Comparison of ENCODE assay signal across 8 cellular contexts in the genomic region with DNA sequence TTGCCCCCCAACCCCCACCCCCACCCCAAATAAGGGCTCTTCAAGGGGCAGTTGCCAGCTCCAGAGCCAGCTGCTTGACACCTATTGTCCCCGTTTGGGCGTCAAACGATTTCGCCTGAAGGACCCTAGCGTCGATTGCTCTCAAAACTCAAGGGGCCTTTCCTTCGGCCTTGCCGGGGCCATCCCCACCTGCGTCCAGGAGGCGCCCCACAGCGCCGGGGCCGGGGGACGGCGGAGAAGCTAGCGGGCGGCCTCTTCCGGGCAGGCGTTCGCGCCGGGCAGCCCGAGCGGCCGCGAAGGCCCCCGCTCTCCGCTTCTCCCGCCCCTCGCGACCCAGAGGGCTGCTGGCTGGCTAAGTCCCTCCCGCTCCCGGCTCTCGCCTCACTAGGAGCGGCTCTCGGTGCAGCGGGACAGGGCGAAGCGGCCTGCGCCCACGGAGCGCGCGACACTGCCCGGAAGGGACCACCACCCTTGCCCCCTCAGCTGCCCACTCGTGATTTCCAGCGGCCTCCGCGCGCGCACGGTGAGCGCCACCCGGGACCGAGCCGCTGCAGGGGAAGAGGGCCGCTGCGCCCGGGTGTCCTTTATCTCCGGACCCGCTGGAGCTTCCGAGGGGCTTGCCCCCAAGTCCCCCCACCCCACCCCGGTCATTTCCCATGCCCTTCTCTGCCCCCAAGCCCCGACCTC.
DNase-seq lines count a peak whose midpoint lies in the region; ATAC-seq and TF ChIP-seq lines count a peak whose summit lies in the region.

TSS of gene CAPRIN1 (plus strand) at position 383 of the 687 bp plus-strand sequence. CDS start 690 bp downstream, outside the sequence.

- peak within 1 kb of the TSS; percentile 100 for H3K27ac ChIP-seq in caudate nucleus (ENCODE audit: low read depth, low read length)

- POLR2A ChIA-PET in AG04449 (lab: Yijun Ruan, JAX): interaction anchor here (0.5 to 1.7 kb wide), 3 partner anchors 54 to 550 kb away, joined by 3 to 9 read pairs (median 4); partner anchors contain the start of gene NAT10

- peak; percentile 58 for ATAC-seq in GM19023 (IDR thresholded peaks at IDR 0.05; ENCODE audit: unreplicated experiment)
- ATAC-seq in HG03280 (IDR thresholded peaks at IDR 0.05; ENCODE audit: unreplicated experiment): peak; percentile 57

- TF ChIP-seq CTCF in AG04449 (IDR thresholded peaks at IDR 0.05; ENCODE audit: insufficient read depth, low read length, missing control alignments): no peak

- H3K4me3 ChIP-seq in AG04449 (ENCODE audit: low read depth, low read length): peak within 1 kb of the TSS; percentile 89

- CTCF ChIA-PET in AG04449 (lab: Yijun Ruan, JAX): interaction anchor here (0.7 to 1.3 kb wide), 3 partner anchors 34 to 402 kb away, joined by 3 to 6 read pairs (median 3); no protein-coding TSS in a partner anchor

- DNase-seq in AG04449 (ENCODE audit: low read depth, low spot score) (no peak), NCI-H345 treated with DMSO at 0.1 percent for 48 hours (lab: John Stamatoyannopoulos, UW; ENCODE audit: unreplicated experiment) (peak; percentile 80), caudate nucleus (lab: John Stamatoyannopoulos, UW) (peak; percentile 57 to 93 (median 84)), iris pigment epithelial cell (ENCODE audit: low read depth) (peak; percentile 87)
- DNase-seq in activated CD4-positive, CD25-positive, alpha-beta regulatory T cell (lab: John Stamatoyannopoulos, UW): peak; percentile 66 to 85 (median 74)
- peak; percentile 59 to 75 for DNase-seq in stimulated activated CD4-positive, alpha-beta T cell treated with anti-CD3 and anti-CD28 coated beads, Interleukin-12 subunit alpha, Interleukin-12 subunit beta, amount 100 ng/mL, for 24 hours (ENCODE audit: low read depth in 2 of 2)
